ENCODE assay signal across 21 cellular contexts in genomic region chr4:732911-733630, GRCh38. TPM values are rescaled to one million over a fixed set of nuclear protein-coding genes. Genes with fewer than 3 reads are reported as not detected.
DNase-seq lines count a peak whose midpoint lies in the region; ATAC-seq and TF ChIP-seq lines count a peak whose summit lies in the region.
"Had no signal": no experiment of that assay in that cellular context is flagged by ENCODE, and none has a peak within 500 bp of the region (broad histone marks: within the 10 kb centered on the region; RNA-seq: fewer than 3 reads in every experiment).

No MANE protein-coding gene starts in this region.

- H3K27me3 Mint-ChIP-seq in endothelial cell (ENCODE audit: unreplicated experiment) = peaks cover 7% of the 10 kb centered on the region
- H3K27me3 Mint-ChIP-seq: activated CD8-positive, alpha-beta T cell treated with anti-CD3 and anti-CD28 coated beads for 36 hours; effector memory CD8-positive, alpha-beta T cell had no signal

- peaks cover 2% of the 10 kb centered on the region for H3K4me1 Mint-ChIP-seq in endothelial cell (ENCODE audit: unreplicated experiment)
- H3K4me1 Mint-ChIP-seq: GM23338 had no signal

- ATAC-seq in GM18861 (IDR thresholded peaks at IDR 0.05; ENCODE audit: unreplicated experiment) = no peak
- no peak for ATAC-seq in HG03280 (IDR thresholded peaks at IDR 0.05; ENCODE audit: unreplicated experiment)
- ATAC-seq in GM21526 (IDR thresholded peaks at IDR 0.05; ENCODE audit: low FRiP score, unreplicated experiment) = no peak
- ATAC-seq: activated CD4-positive, CD25-positive, alpha-beta regulatory T cell treated with anti-CD3 and anti-CD28 coated beads, Interleukin-2, amount 50 U/mL, for 24 hours; activated CD8-positive, alpha-beta T cell treated with anti-CD3 and anti-CD28 coated beads for 36 hours; effector memory CD8-positive, alpha-beta T cell; GM23338 had no signal

- no peaks in the 10 kb centered on the region for H3K9me3 Mint-ChIP-seq in endothelial cell (ENCODE audit: unreplicated experiment)
- H3K9me3 Mint-ChIP-seq: activated CD8-positive, alpha-beta T cell treated with anti-CD3 and anti-CD28 coated beads for 36 hours; effector memory CD8-positive, alpha-beta T cell; GM23338 had no signal

- peak overlapping the region; percentile 27 for H3K4me3 Mint-ChIP-seq in endothelial cell (ENCODE audit: unreplicated experiment)
- H3K4me3 Mint-ChIP-seq: activated CD8-positive, alpha-beta T cell treated with anti-CD3 and anti-CD28 coated beads for 36 hours; effector memory CD8-positive, alpha-beta T cell; GM23338 had no signal

- TF ChIP-seq CTCF in endothelial cell (IDR thresholded peaks at IDR 0.05; ENCODE audit: unreplicated experiment) = no peak

- H3K27ac Mint-ChIP-seq in endothelial cell (ENCODE audit: unreplicated experiment) = no peak overlapping the region
- H3K27ac Mint-ChIP-seq: activated CD8-positive, alpha-beta T cell treated with anti-CD3 and anti-CD28 coated beads for 36 hours; effector memory CD8-positive, alpha-beta T cell; GM23338 had no signal

- DNase-seq in GDM1 (lab: John Stamatoyannopoulos, UW) (peak; percentile 2), endothelial cell (ENCODE audit: low spot score) (no peak), myocyte (ENCODE audit: low read depth) (peak; percentile 69)
- DNase-seq: ACHN; activated CD8-positive, alpha-beta T cell treated with anti-CD3 and anti-CD28 coated beads for 36 hours; activated T-cell treated with anti-CD3 and anti-CD28 coated beads for 4 hours; brain microvascular endothelial cell; colonic mucosa; effector memory CD8-positive, alpha-beta T cell; Karpas-422; NCI-H187 treated with DMSO at 0.1 percent for 48 hours; OCI-M1; SHP77 treated with DMSO at 0.1 percent for 48 hours had no signal

- H3K36me3 Mint-ChIP-seq in endothelial cell (ENCODE audit: low read depth, unreplicated experiment) = peaks cover 37% of the 10 kb centered on the region

RNA-seq across cellular contexts. Expression of gene PCGF3, which starts 27.4 kb away (rescaled TPM):
- 84.5 TPM for total RNA-seq in endothelial cell (ENCODE audit: unreplicated experiment)
- 79.0 and 93.6 TPM in 2 replicates for total RNA-seq in myocyte
- 57.5 TPM for polyA plus RNA-seq in myocyte (2012)

RNA-seq across cellular contexts. Expression of gene SLC49A3, which starts 44.1 kb away (rescaled TPM):
- total RNA-seq in endothelial cell (ENCODE audit: unreplicated experiment) (19.9 TPM), myocyte (0.10 TPM in 1 of 2 replicates, not detected in the other)
- polyA plus RNA-seq in myocyte (2012) = 0.91 TPM
- total RNA-seq: Daoy, HT1080 had no signal
- polyA plus RNA-seq: neural cell had no signal

RNA-seq across cellular contexts. Expression of gene MYL5, which starts 58.7 kb away (rescaled TPM):
- total RNA-seq in endothelial cell (ENCODE audit: unreplicated experiment) (23.2 TPM), myocyte (510 and 575 TPM in 2 replicates)
- 90.4 TPM for polyA plus RNA-seq in myocyte (2012)

RNA-seq across cellular contexts. Expression of gene ATP5ME, which starts 59.0 kb away (rescaled TPM):
- total RNA-seq in endothelial cell (ENCODE audit: unreplicated experiment) (289 TPM), myocyte (69.9 and 197 TPM in 2 replicates)
- polyA plus RNA-seq in myocyte (2012) = 842 TPM

Comparison
In these comparisons a context has a peak if more than half of its experiments do, and no peak if none do; other contexts are left out.
1. RNA of gene SLC49A3, which starts 44.1 kb away (total RNA-seq): 19.9 TPM in endothelial cell (single experiment); 0.10 TPM in myocyte; every median in the first group is over 10 times any median in the second.
2. RNA of gene MYL5, which starts 58.7 kb away (total RNA-seq): 510 to 575 TPM in myocyte; 23.2 TPM in endothelial cell (single experiment); every median in the first group is over 10 times any median in the second.